ENCODE assay signal across 8 cellular contexts in the genomic region with DNA sequence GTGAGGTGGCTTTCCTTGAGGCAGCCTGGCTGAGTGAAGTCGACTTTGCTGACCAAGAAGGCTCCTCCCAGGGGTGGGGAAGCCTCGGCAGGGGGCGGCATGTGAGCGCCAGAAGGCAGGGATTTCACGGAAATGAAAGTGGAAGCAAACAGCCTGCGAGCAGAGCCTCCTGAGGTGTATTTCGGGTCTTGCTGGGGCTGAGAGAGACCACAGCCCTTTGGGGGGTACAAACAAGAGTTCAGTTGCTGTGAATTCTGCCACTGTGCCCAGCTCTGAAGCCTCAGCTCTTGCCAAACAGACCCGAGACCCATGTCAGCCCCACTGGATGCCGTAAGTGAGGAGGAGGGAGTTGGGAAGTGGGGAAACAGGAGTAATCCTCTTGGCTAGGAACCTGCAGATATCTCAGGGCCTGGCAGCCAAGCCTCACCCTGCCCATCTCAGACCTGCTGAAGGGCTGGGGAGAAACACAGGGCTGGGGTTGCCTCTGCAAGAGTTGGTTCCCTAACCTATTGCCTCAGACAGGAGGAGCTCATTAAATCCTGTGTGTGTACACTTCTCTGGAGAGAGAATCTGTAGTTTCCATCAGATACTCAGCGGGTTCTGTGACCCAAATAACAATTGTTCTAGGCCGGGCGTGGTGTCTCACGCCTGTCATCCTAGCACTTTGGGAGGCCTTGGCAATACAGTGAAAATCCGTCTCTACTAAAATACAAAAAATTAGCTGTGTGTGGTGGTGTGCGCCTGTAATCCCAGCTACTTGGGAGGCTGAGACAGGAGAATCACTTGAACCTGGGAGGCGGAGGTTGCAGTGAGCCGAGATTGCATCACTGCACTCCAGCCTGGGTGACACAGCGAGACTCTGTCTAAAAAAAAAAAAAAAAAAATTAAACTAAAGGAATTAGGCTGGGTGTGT. TPM values are rescaled to one million over a fixed set of nuclear protein-coding genes. Genes with fewer than 3 reads are reported as not detected.
DNase-seq lines count a peak whose midpoint lies in the region; ATAC-seq and TF ChIP-seq lines count a peak whose summit lies in the region.

A gene (plus strand): TSS at position 146 of the 913 bp plus-strand sequence. CDS start 164 bp downstream, at position 310.

- ATAC-seq in WTC11: peak; percentile 51

- DNase-seq in EL: peak; percentile 92
- DNase-seq in H7: peak; percentile 76
- DNase-seq in NCI-H2081 (lab: John Stamatoyannopoulos, UW): peak; percentile 50 to 82
- peak; percentile 76 for DNase-seq in WTC11 (ENCODE audit: low spot score)
- peak; percentile 73 to 86 for DNase-seq in breast epithelium (ENCODE audit: low spot score in 2 of 2)
- peak; percentile 79 to 82 (median 80) for DNase-seq in immature natural killer cell
- peak; percentile 78 for DNase-seq in stimulated activated CD4-positive, alpha-beta T cell treated with anti-CD3 and anti-CD28 coated beads, Interleukin-12 subunit alpha, Interleukin-12 subunit beta, amount 100 ng/mL, for 4 hours
- no peak for DNase-seq in occipital lobe (lab: John Stamatoyannopoulos, UW)

- POLR2A ChIA-PET in WTC11 (lab: Charles Lee): interaction anchor here (1.7 to 1.9 kb wide), 2 partner anchors 9 to 15 kb away, joined by 5 to 10 read pairs; a partner anchor contains a TSS

- peak within 1 kb of the TSS; percentile 96 to 98 for H3K27ac ChIP-seq in breast epithelium

- H3K36me3 Mint-ChIP-seq in WTC11 (peaks cover 21% of the 10 kb centered on the region), immature natural killer cell (peaks cover 0 to 13% (median 4%) of the 10 kb centered on the region in 3 donors)

- H3K9me3 Mint-ChIP-seq in WTC11: no peaks in the 10 kb centered on the region
- H3K9me3 Mint-ChIP-seq in immature natural killer cell: no peaks in the 10 kb centered on the region

- no peaks in the 10 kb centered on the region for H3K27me3 Mint-ChIP-seq in WTC11 (ENCODE audit: low read depth)
- H3K27me3 Mint-ChIP-seq in immature natural killer cell (ENCODE audit: low read depth in 3 of 3): peaks cover 0 to 5% (median 0%) of the 10 kb centered on the region in 3 donors

- H3K4me3 ChIP-seq in H7 (ENCODE audit: insufficient read depth, low read depth, low read length): peak within 1 kb of the TSS; percentile 35
- peak within 1 kb of the TSS; percentile 55 to 89 (median 76) for H3K4me3 ChIP-seq in breast epithelium

- H3K4me1 Mint-ChIP-seq in WTC11 (peaks cover 8% of the 10 kb centered on the region), immature natural killer cell (peaks cover 16 to 26% of the 10 kb centered on the region in 2 donors)

- intact Hi-C loops in breast epithelium (cut with DNase I; ENCODE audit: low total_unique reads): no loop called here

- H3K27ac Mint-ChIP-seq in WTC11 (peak within 1 kb of the TSS; percentile 96), immature natural killer cell (peak within 1 kb of the TSS; percentile 94 to 100 (median 99))

- H3K27me3 ChIP-seq in H7 (ENCODE audit: control insufficient read depth, insufficient read depth, low read length) (no peaks in the 10 kb centered on the region), breast epithelium (no peaks in the 10 kb centered on the region)

- CTCF ChIA-PET in WTC11 (lab: Charles Lee): interaction anchor here (1.2 to 2.0 kb wide), 4 partner anchors 9 to 27 kb away, joined by 5 to 14 read pairs (median 7); a partner anchor contains a TSS

- H3K4me1 ChIP-seq in breast epithelium: no peaks in the 10 kb centered on the region

- H3K36me3 ChIP-seq in H7 (replicated peaks; ENCODE audit: control insufficient read depth, insufficient read depth, low read length) (peaks cover 12% of the 10 kb centered on the region), breast epithelium (no peaks in the 10 kb centered on the region)

- no peaks in the 10 kb centered on the region for H3K9me3 ChIP-seq in breast epithelium

- no peak for TF ChIP-seq POLR2A in breast epithelium (IDR thresholded peaks at IDR 0.05)

- TF ChIP-seq CTCF in WTC11 (IDR thresholded peaks at IDR 0.05): no peak
- TF ChIP-seq CTCF in breast epithelium (IDR thresholded peaks at IDR 0.05): peak in 1 of 3 donors; percentile 18

- H3K4me3 Mint-ChIP-seq in WTC11: peak within 1 kb of the TSS; percentile 68
- H3K4me3 Mint-ChIP-seq in immature natural killer cell: peak within 1 kb of the TSS; percentile 99 to 100 (median 100)

TF ChIP-seq in WTC11, 78 proteins besides CTCF, POLR2A, EP300 and RAD21 (continues in another document):
- TF ChIP-seq, protein P1, sequence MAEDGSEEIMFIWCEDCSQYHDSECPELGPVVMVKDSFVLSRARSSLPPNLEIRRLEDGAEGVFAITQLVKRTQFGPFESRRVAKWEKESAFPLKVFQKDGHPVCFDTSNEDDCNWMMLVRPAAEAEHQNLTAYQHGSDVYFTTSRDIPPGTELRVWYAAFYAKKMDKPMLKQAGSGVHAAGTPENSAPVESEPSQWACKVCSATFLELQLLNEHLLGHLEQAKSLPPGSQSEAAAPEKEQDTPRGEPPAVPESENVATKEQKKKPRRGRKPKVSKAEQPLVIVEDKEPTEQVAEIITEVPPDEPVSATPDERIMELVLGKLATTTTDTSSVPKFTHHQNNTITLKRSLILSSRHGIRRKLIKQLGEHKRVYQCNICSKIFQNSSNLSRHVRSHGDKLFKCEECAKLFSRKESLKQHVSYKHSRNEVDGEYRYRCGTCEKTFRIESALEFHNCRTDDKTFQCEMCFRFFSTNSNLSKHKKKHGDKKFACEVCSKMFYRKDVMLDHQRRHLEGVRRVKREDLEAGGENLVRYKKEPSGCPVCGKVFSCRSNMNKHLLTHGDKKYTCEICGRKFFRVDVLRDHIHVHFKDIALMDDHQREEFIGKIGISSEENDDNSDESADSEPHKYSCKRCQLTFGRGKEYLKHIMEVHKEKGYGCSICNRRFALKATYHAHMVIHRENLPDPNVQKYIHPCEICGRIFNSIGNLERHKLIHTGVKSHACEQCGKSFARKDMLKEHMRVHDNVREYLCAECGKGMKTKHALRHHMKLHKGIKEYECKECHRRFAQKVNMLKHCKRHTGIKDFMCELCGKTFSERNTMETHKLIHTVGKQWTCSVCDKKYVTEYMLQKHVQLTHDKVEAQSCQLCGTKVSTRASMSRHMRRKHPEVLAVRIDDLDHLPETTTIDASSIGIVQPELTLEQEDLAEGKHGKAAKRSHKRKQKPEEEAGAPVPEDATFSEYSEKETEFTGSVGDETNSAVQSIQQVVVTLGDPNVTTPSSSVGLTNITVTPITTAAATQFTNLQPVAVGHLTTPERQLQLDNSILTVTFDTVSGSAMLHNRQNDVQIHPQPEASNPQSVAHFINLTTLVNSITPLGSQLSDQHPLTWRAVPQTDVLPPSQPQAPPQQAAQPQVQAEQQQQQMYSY (CRISPR knock-in tag; IDR thresholded peaks at IDR 0.05): 0 out of 2 replicates have a peak, but pooled peaks have one; percentile 15
- TF ChIP-seq, protein P2, sequence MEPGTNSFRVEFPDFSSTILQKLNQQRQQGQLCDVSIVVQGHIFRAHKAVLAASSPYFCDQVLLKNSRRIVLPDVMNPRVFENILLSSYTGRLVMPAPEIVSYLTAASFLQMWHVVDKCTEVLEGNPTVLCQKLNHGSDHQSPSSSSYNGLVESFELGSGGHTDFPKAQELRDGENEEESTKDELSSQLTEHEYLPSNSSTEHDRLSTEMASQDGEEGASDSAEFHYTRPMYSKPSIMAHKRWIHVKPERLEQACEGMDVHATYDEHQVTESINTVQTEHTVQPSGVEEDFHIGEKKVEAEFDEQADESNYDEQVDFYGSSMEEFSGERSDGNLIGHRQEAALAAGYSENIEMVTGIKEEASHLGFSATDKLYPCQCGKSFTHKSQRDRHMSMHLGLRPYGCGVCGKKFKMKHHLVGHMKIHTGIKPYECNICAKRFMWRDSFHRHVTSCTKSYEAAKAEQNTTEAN (CRISPR knock-in tag; IDR thresholded peaks at IDR 0.05): no peak
- TF ChIP-seq SP1 (CRISPR knock-in tag; conservative IDR thresholded peaks at IDR 0.05): 0 out of 2 replicates have a peak, but pooled peaks have one; percentile 56
- TF ChIP-seq KAT7 (CRISPR knock-in tag; IDR thresholded peaks at IDR 0.05; ENCODE audit: borderline replicate concordance): no peak
- TF ChIP-seq FOXJ3 (CRISPR knock-in tag; IDR thresholded peaks at IDR 0.05; ENCODE audit: borderline replicate concordance): no peak
- TF ChIP-seq NR1H2 (CRISPR knock-in tag; IDR thresholded peaks at IDR 0.05): no peak
- TF ChIP-seq GTF2I (CRISPR knock-in tag; conservative IDR thresholded peaks at IDR 0.05): no peak
- TF ChIP-seq, protein P3, sequence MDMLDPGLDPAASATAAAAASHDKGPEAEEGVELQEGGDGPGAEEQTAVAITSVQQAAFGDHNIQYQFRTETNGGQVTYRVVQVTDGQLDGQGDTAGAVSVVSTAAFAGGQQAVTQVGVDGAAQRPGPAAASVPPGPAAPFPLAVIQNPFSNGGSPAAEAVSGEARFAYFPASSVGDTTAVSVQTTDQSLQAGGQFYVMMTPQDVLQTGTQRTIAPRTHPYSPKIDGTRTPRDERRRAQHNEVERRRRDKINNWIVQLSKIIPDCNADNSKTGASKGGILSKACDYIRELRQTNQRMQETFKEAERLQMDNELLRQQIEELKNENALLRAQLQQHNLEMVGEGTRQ (CRISPR knock-in tag; IDR thresholded peaks at IDR 0.05): no peak

RNA-seq across cellular contexts. Expression of the gene that starts here (rescaled TPM):
- 3.9 and 6.2 TPM in 2 replicates for total RNA-seq in H7 (2014; rRNA removed; shearing (Covaris generic))
- total RNA-seq in WTC11 (2021) (3.0 to 4.7 TPM (median 3.8 TPM) in 3 replicates), breast epithelium (10 to 100 TPM; 16.2 to 42.3 (median 31.0) TPM), occipital lobe (2.5 TPM)
- 100 to 1,000 TPM; 127 to 130 (median 129) TPM for polyA plus RNA-seq in immature natural killer cell
